17 cellular contexts compared by ENCODE assay signal in genomic region chr6:56580271-56580670, GRCh38.
A peak's percentile ranks its signal among the peaks of the same experiment; 100 is the strongest.
DNase-seq lines count a peak whose midpoint lies in the region; ATAC-seq and TF ChIP-seq lines count a peak whose summit lies in the region.
"Had no signal": no experiment of that assay in that cellular context is flagged by ENCODE, and none has a peak within 500 bp of the region (broad histone marks: within the 10 kb centered on the region; RNA-seq: fewer than 3 reads in every experiment).

No MANE protein-coding gene starts in this region.

- no TSS peak for BruUV-seq in PC-3 (replicated peaks; lab: Mats Ljungman, UMichigan)

- H3K9me3 Mint-ChIP-seq in progenitor cell of endocrine pancreas (ENCODE audit: low read depth) = no peaks in the 10 kb centered on the region
- H3K9me3 Mint-ChIP-seq: CD8-positive, alpha-beta memory T cell; GM23338; H9 had no signal

- in situ Hi-C loops in GM23248 (cut with MboI) = no loop called here

- CTCF ChIA-PET in PC-3 (lab: Charles Lee) = no interaction called here

- H3K27me3 ChIP-seq in GM23248 (replicated peaks; ENCODE audit: insufficient read depth) (no peaks in the 10 kb centered on the region), PC-3 (ENCODE audit: low read length) (no peaks in the 10 kb centered on the region), osteoblast (ENCODE audit: insufficient read depth, low read length) (no peaks in the 10 kb centered on the region)
- H3K27me3 ChIP-seq: BE2C had no signal

- H3K4me1 ChIP-seq in GM23248 (ENCODE audit: insufficient read depth) (peaks cover 14% of the 10 kb centered on the region; the same call in 1 of the 2 replicates), PC-3 (ENCODE audit: insufficient read depth, low read length) (peaks cover 22% of the 10 kb centered on the region), osteoblast (ENCODE audit: insufficient read depth, low read length) (peaks cover 9% of the 10 kb centered on the region)

- H3K9me3 ChIP-seq in GM23248 (ENCODE audit: low read depth) = no peaks in the 10 kb centered on the region
- no peaks in the 10 kb centered on the region for H3K9me3 ChIP-seq in PC-3 (ENCODE audit: low read length)
- no peaks in the 10 kb centered on the region for H3K9me3 ChIP-seq in osteoblast (ENCODE audit: low read depth, low read length)
- H3K9me3 ChIP-seq: BE2C had no signal

- H3K27ac ChIP-seq in GM23248 (peak overlapping the region; percentile 2; the same call in 1 of the 2 replicates), PC-3 (ENCODE audit: low read length) (peak overlapping the region; percentile 76), osteoblast (ENCODE audit: low read depth, low read length) (peak overlapping the region; percentile 25)
- H3K27ac ChIP-seq: KMS-11 had no signal

- DNase-seq in GM23248 (no peak), PC-3 (peak; percentile 36), osteoblast (ENCODE audit: insufficient read length, low spot score, missing footprints) (no peak), NCI-H1436 (lab: John Stamatoyannopoulos, UW) (no peak), progenitor cell of endocrine pancreas (ENCODE audit: low spot score, unreplicated experiment) (no peak), OCI-M1 (lab: John Stamatoyannopoulos, UW) (no peak)
- DNase-seq: ACHN; BE2C; C1 segment of cervical spinal cord; CD4-positive, CD25-positive, alpha-beta regulatory T cell; CD8-positive, alpha-beta memory T cell; COR-L47; H9 had no signal

- H3K79me2 ChIP-seq in GM23248 (ENCODE audit: insufficient read depth) (peaks cover 52% of the 10 kb centered on the region), PC-3 (ENCODE audit: low read length) (no peaks in the 10 kb centered on the region), osteoblast (ENCODE audit: insufficient read depth, low read length) (peaks cover 9% of the 10 kb centered on the region)

- peaks cover 6% of the 10 kb centered on the region for H3K36me3 Mint-ChIP-seq in progenitor cell of endocrine pancreas (ENCODE audit: insufficient read depth)
- H3K36me3 Mint-ChIP-seq: CD4-positive, CD25-positive, alpha-beta regulatory T cell; CD8-positive, alpha-beta memory T cell had no signal

- ATAC-seq in PC-3 (no peak), SK-N-SH treated with all-trans-retinoic acid at 6 μM for 48 hours (no peak)
- ATAC-seq: GM12878, GM23338 had no signal

- no peaks in the 10 kb centered on the region for H3K27me3 Mint-ChIP-seq in progenitor cell of endocrine pancreas
- H3K27me3 Mint-ChIP-seq: CD8-positive, alpha-beta memory T cell had no signal

- H2AFZ ChIP-seq in GM23248 (no peak overlapping the region), PC-3 (ENCODE audit: low read length) (no peak overlapping the region), osteoblast (ENCODE audit: low read length) (no peak overlapping the region)
- H2AFZ ChIP-seq: GM23338 had no signal

- POLR2A ChIA-PET in PC-3 (lab: Charles Lee; ENCODE audit: unreplicated experiment) = no interaction called here

- H3K4me2 ChIP-seq in GM23248 (ENCODE audit: unreplicated experiment) (no peak overlapping the region), PC-3 (ENCODE audit: low read length) (peak overlapping the region; percentile 62), osteoblast (ENCODE audit: insufficient read depth, low read length) (no peak overlapping the region)
- H3K4me2 ChIP-seq: GM23338, KMS-11 had no signal

- no peaks in the 10 kb centered on the region for H3K9me2 ChIP-seq in GM23248 (ENCODE audit: insufficient read depth)
- no peaks in the 10 kb centered on the region for H3K9me2 ChIP-seq in PC-3 (replicated peaks; ENCODE audit: low read length)

- no peak overlapping the region for H3K4me3 Mint-ChIP-seq in progenitor cell of endocrine pancreas (ENCODE audit: low read depth)
- H3K4me3 Mint-ChIP-seq: CD4-positive, CD25-positive, alpha-beta regulatory T cell; CD8-positive, alpha-beta memory T cell; GM23338; H9 had no signal

- TF ChIP-seq CTCF in PC-3 (conservative IDR thresholded peaks at IDR 0.05; ENCODE audit: low read depth, low read length) (no peak), osteoblast (IDR thresholded peaks at IDR 0.05; ENCODE audit: extremely low read depth, low read depth, low read length) (no peak), progenitor cell of endocrine pancreas (IDR thresholded peaks at IDR 0.05; ENCODE audit: unreplicated experiment) (no peak)

- no peaks in the 10 kb centered on the region for H3K4me1 Mint-ChIP-seq in progenitor cell of endocrine pancreas (ENCODE audit: low read depth)
- H3K4me1 Mint-ChIP-seq: CD4-positive, CD25-positive, alpha-beta regulatory T cell; CD8-positive, alpha-beta memory T cell; H9 had no signal

- no peaks in the 10 kb centered on the region for H4K20me1 ChIP-seq in GM23248 (ENCODE audit: insufficient read depth)
- no peaks in the 10 kb centered on the region for H4K20me1 ChIP-seq in PC-3 (ENCODE audit: low read length)
- H4K20me1 ChIP-seq in osteoblast (ENCODE audit: insufficient read depth, low read length) = peaks cover 7% of the 10 kb centered on the region

- intact Hi-C loops in PC-3 (cut with micrococcal nuclease) = no loop called here

- H3K36me3 ChIP-seq in GM23248 (ENCODE audit: low read depth) = peaks cover 36% of the 10 kb centered on the region
- no peaks in the 10 kb centered on the region for H3K36me3 ChIP-seq in PC-3 (ENCODE audit: low read depth, low read length)
- peaks cover 38% of the 10 kb centered on the region for H3K36me3 ChIP-seq in osteoblast (ENCODE audit: insufficient read depth, low read length)

- H3K4me3 ChIP-seq in GM23248 = no peak overlapping the region
- no peak overlapping the region for H3K4me3 ChIP-seq in PC-3 (ENCODE audit: low read length)
- H3K4me3 ChIP-seq in osteoblast (ENCODE audit: insufficient read depth, low read length) = no peak overlapping the region
- H3K4me3 ChIP-seq: GM12878, GM23338 had no signal

- WGBS in GM23248 (ENCODE audit: low coverage in 1 of 2, low lambda C conversion rate in 2 of 2, missing lambda C conversion rate in 2 of 2), 2 experiments = 91 to 92% methylated on average over 5 of the region's 5 CpGs

- H3K27ac Mint-ChIP-seq in progenitor cell of endocrine pancreas = no peak overlapping the region
- H3K27ac Mint-ChIP-seq: CD4-positive, CD25-positive, alpha-beta regulatory T cell; CD8-positive, alpha-beta memory T cell; GM23338 had no signal

- no peak overlapping the region for H3K9ac ChIP-seq in GM23248
- peak overlapping the region; percentile 22; the same call in 1 of the 2 replicates for H3K9ac ChIP-seq in PC-3 (ENCODE audit: low read length)
- H3K9ac ChIP-seq: KMS-11 had no signal

- H3F3A ChIP-seq in GM23248 (ENCODE audit: insufficient read depth) = peaks cover 54% of the 10 kb centered on the region
- H3F3A ChIP-seq in PC-3 (ENCODE audit: low read length, unreplicated experiment) = peaks cover 16% of the 10 kb centered on the region

TF ChIP-seq in SK-N-SH treated with all-trans-retinoic acid at 6 μM for 48 hours, 23 proteins besides CTCF, POLR2A, EP300 and RAD21:
- TF ChIP-seq ESRRG (CRISPR knock-in tag; IDR thresholded peaks at IDR 0.05) (no peak), TCF4 (CRISPR knock-in tag; IDR thresholded peaks at IDR 0.05; ENCODE audit: borderline replicate concordance) (no peak), ZNF70 (CRISPR knock-in tag; IDR thresholded peaks at IDR 0.05) (no peak), GLIS3 (CRISPR knock-in tag; IDR thresholded peaks at IDR 0.05) (no peak), BACH2 (CRISPR knock-in tag; IDR thresholded peaks at IDR 0.05; ENCODE audit: borderline replicate concordance) (no peak), RARB (CRISPR knock-in tag; IDR thresholded peaks at IDR 0.05) (no peak), ZC3H10 (CRISPR knock-in tag; IDR thresholded peaks at IDR 0.05) (no peak), ISL1 (CRISPR knock-in tag; IDR thresholded peaks at IDR 0.05) (no peak), ZFP3 (CRISPR knock-in tag; IDR thresholded peaks at IDR 0.05) (no peak), CREB5 (CRISPR knock-in tag; IDR thresholded peaks at IDR 0.05; ENCODE audit: low read depth) (no peak), ARNTL (CRISPR knock-in tag; IDR thresholded peaks at IDR 0.05; ENCODE audit: borderline replicate concordance, low read depth) (no peak), PPARA (CRISPR knock-in tag; IDR thresholded peaks at IDR 0.05; ENCODE audit: borderline replicate concordance) (no peak)

Comparison
In these comparisons a context has a peak if more than half of its experiments do, and no peak if none do; other contexts are left out.
1. H3K27ac ChIP-seq: peak in every context shown above with its lines; median percentile 76 in PC-3; 25 in osteoblast; 2 in GM23248.